13 cellular contexts compared by ENCODE assay signal in genomic region chr1:93328809-93329477, GRCh38. TPM values are rescaled to one million over a fixed set of nuclear protein-coding genes. Genes with fewer than 3 reads are reported as not detected.
DNase-seq lines count a peak whose midpoint lies in the region; ATAC-seq and TF ChIP-seq lines count a peak whose summit lies in the region.
"Had no signal": no experiment of that assay in that cellular context is flagged by ENCODE, and none has a peak within 500 bp of the region (broad histone marks: within the 10 kb centered on the region; RNA-seq: fewer than 3 reads in every experiment).

No MANE protein-coding gene starts in this region.

- DNase-seq in NCI-H524 (lab: John Stamatoyannopoulos, UW) (peak; percentile 90 to 94), occipital lobe (lab: John Stamatoyannopoulos, UW) (peak; percentile 9), tibial nerve (ENCODE audit: low spot score in 2 of 2) (no peak)
- DNase-seq in activated CD8-positive, alpha-beta T cell treated with anti-CD3 and anti-CD28 coated beads, Interleukin-2, amount 10 ng/mL, durations not matched to agents 7 days and 5 days = no peak
- no peak for DNase-seq in activated naive CD4-positive, alpha-beta T cell (lab: John Stamatoyannopoulos, UW)
- no peak for DNase-seq in central memory CD4-positive, alpha-beta T cell
- DNase-seq: NCI-H2227 treated with DMSO at 0.1 percent for 48 hours, psoas muscle, T-helper 2 cell had no signal

- no peaks in the 10 kb centered on the region for H3K9me3 Mint-ChIP-seq in activated CD8-positive, alpha-beta T cell treated with anti-CD3 and anti-CD28 coated beads, Interleukin-2, amount 10 ng/mL, durations not matched to agents 7 days and 5 days (ENCODE audit: insufficient read depth)
- H3K9me3 Mint-ChIP-seq: activated T-helper 17 cell treated with anti-CD3 and anti-CD28 coated beads, Interleukin-2, amount 50 U/mL, for 72 hours; dendritic cell treated with granulocyte-macrophage colony-stimulating factor and Interleukin-4, amounts not matched to agents 40 ng/mL and 50 ng/mL, for 4 days had no signal

- ATAC-seq in GM18870 (IDR thresholded peaks at IDR 0.05; ENCODE audit: unreplicated experiment) = peak; percentile 50
- peak; percentile 84 for ATAC-seq in HG02571 (IDR thresholded peaks at IDR 0.05; ENCODE audit: unreplicated experiment)
- ATAC-seq in activated CD8-positive, alpha-beta T cell treated with anti-CD3 and anti-CD28 coated beads, Interleukin-2, amount 10 ng/mL, durations not matched to agents 7 days and 5 days = no peak
- ATAC-seq: activated T-helper 17 cell treated with anti-CD3 and anti-CD28 coated beads, Interleukin-2, amount 50 U/mL, for 72 hours; psoas muscle had no signal

- H3K27me3 ChIP-seq in tibial nerve = no peaks in the 10 kb centered on the region

- H3K27ac ChIP-seq in tibial nerve = no peak overlapping the region
- H3K27ac ChIP-seq: psoas muscle had no signal

- H3K4me3 Mint-ChIP-seq in activated CD8-positive, alpha-beta T cell treated with anti-CD3 and anti-CD28 coated beads, Interleukin-2, amount 10 ng/mL, durations not matched to agents 7 days and 5 days = no peak overlapping the region
- H3K4me3 Mint-ChIP-seq: activated T-helper 17 cell treated with anti-CD3 and anti-CD28 coated beads, Interleukin-2, amount 50 U/mL, for 72 hours; dendritic cell treated with granulocyte-macrophage colony-stimulating factor and Interleukin-4, amounts not matched to agents 40 ng/mL and 50 ng/mL, for 4 days had no signal

- H3K9me3 ChIP-seq in tibial nerve = no peaks in the 10 kb centered on the region
- H3K9me3 ChIP-seq: psoas muscle had no signal

- no peak overlapping the region for H3K27ac Mint-ChIP-seq in activated CD8-positive, alpha-beta T cell treated with anti-CD3 and anti-CD28 coated beads, Interleukin-2, amount 10 ng/mL, durations not matched to agents 7 days and 5 days
- H3K27ac Mint-ChIP-seq: activated T-helper 17 cell treated with anti-CD3 and anti-CD28 coated beads, Interleukin-2, amount 50 U/mL, for 72 hours; dendritic cell treated with granulocyte-macrophage colony-stimulating factor and Interleukin-4, amounts not matched to agents 40 ng/mL and 50 ng/mL, for 4 days had no signal

- H3K36me3 Mint-ChIP-seq in activated CD8-positive, alpha-beta T cell treated with anti-CD3 and anti-CD28 coated beads, Interleukin-2, amount 10 ng/mL, durations not matched to agents 7 days and 5 days (ENCODE audit: low read depth) = peaks cover 3% of the 10 kb centered on the region

- peaks cover 0 to 2% (median 0%) of the 10 kb centered on the region in 3 donors for H3K36me3 ChIP-seq in tibial nerve

- no peak for TF ChIP-seq EP300 in tibial nerve (IDR thresholded peaks at IDR 0.05)

- 53 to 58% methylated on average over 3 of the region's 3 CpGs for WGBS in tibial nerve, 2 donors

- no peaks in the 10 kb centered on the region for H3K4me1 ChIP-seq in tibial nerve
- H3K4me1 ChIP-seq: psoas muscle had no signal

- H3K4me1 Mint-ChIP-seq in activated CD8-positive, alpha-beta T cell treated with anti-CD3 and anti-CD28 coated beads, Interleukin-2, amount 10 ng/mL, durations not matched to agents 7 days and 5 days (ENCODE audit: low read depth) = no peaks in the 10 kb centered on the region
- H3K4me1 Mint-ChIP-seq: activated T-helper 17 cell treated with anti-CD3 and anti-CD28 coated beads, Interleukin-2, amount 50 U/mL, for 72 hours had no signal

- CTCF ChIA-PET in activated CD8-positive, alpha-beta T cell treated with anti-CD3 and anti-CD28 coated beads, Interleukin-2, amount 10 ng/mL, durations not matched to agents 7 days and 5 days (lab: Charles Lee) = interaction anchor here (3.2 kb wide), 1 partner anchor 25 kb away, joined by 12 read pairs; no protein-coding TSS in a partner anchor

- no peak for TF ChIP-seq POLR2A in tibial nerve (IDR thresholded peaks at IDR 0.05)

- POLR2A ChIA-PET in activated CD8-positive, alpha-beta T cell treated with anti-CD3 and anti-CD28 coated beads, Interleukin-2, amount 10 ng/mL, durations not matched to agents 7 days and 5 days (lab: Charles Lee) = interaction anchor here (1.6 kb wide), 1 partner anchor 17 kb away, joined by 10 read pairs; the partner anchor contains the start of gene DR1

- no peaks in the 10 kb centered on the region for H3K27me3 Mint-ChIP-seq in activated CD8-positive, alpha-beta T cell treated with anti-CD3 and anti-CD28 coated beads, Interleukin-2, amount 10 ng/mL, durations not matched to agents 7 days and 5 days (ENCODE audit: low read depth)
- H3K27me3 Mint-ChIP-seq: activated T-helper 17 cell treated with anti-CD3 and anti-CD28 coated beads, Interleukin-2, amount 50 U/mL, for 72 hours; dendritic cell treated with granulocyte-macrophage colony-stimulating factor and Interleukin-4, amounts not matched to agents 40 ng/mL and 50 ng/mL, for 4 days had no signal

- no peak for TF ChIP-seq CTCF in tibial nerve (IDR thresholded peaks at IDR 0.05)

- H3K4me3 ChIP-seq in tibial nerve = no peak overlapping the region
- H3K4me3 ChIP-seq: psoas muscle had no signal

RNA-seq across cellular contexts. Expression of gene DR1, which starts 16.8 kb away (rescaled TPM):
- total RNA-seq in occipital lobe (37.1 TPM), tibial nerve (10 to 100 TPM; 21.0 to 31.6 (median 26.2) TPM)
- total RNA-seq in activated CD8-positive, alpha-beta T cell treated with anti-CD3 and anti-CD28 coated beads, Interleukin-2, amount 10 ng/mL, durations not matched to agents 7 days and 5 days = 10 to 100 TPM; 94.0 to 94.1 TPM

Comparison
In these comparisons a context has a peak if more than half of its experiments do, and no peak if none do; other contexts are left out.
1. DNase-seq: peak in NCI-H524 (2 of 2) and occipital lobe (single experiment); none in activated CD8-positive, alpha-beta T cell treated with anti-CD3 and anti-CD28 coated beads, Interleukin-2, amount 10 ng/mL, durations not matched to agents 7 days and 5 days (single experiment), activated naive CD4-positive, alpha-beta T cell (0 of 4), tibial nerve (0 of 2) and central memory CD4-positive, alpha-beta T cell (single experiment).